Comparison of ENCODE assay signal across 8 cellular contexts in the genomic region with DNA sequence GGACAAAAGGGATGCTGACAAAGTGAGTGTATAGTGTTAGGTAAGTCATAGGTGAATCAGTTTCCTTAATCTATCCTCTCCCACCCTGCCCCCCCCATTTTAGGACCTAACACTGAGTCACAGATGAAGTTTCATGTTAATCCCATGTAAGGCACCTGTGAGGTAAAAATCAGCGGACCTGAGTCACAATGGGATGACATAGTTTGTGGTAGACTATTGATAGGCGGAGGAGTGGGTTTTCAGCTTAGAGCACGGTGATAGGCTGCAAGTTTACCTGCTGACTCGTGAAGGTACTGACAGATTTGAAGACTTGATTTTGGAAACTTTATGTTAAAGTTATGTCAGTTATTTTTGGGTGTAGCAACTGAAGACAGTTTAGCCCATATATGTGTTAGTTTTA. TPM values are rescaled to one million over a fixed set of nuclear protein-coding genes. Genes with fewer than 3 reads are reported as not detected.
DNase-seq lines count a peak whose midpoint lies in the region; ATAC-seq and TF ChIP-seq lines count a peak whose summit lies in the region.

No MANE protein-coding gene starts in this region.

- H3K4me2 ChIP-seq in Loucy (ENCODE audit: low read depth, low read length, poor library complexity, severe bottlenecking), result peak overlapping the region; percentile 80

- no peak for TF ChIP-seq CTCF in Loucy (conservative IDR thresholded peaks at IDR 0.05; ENCODE audit: low read length)

- WGBS in right cardiac atrium, result 19% methylated on average over 4 of the region's 4 CpGs

- H3K27ac ChIP-seq in right cardiac atrium (ENCODE audit: low read length), result no peak overlapping the region

- DNase-seq in NCI-H345 (lab: John Stamatoyannopoulos, UW) (peak; percentile 2), NCI-H345 treated with DMSO at 0.1 percent for 48 hours (lab: John Stamatoyannopoulos, UW; ENCODE audit: unreplicated experiment) (no peak), right cardiac atrium (no peak), posterior vena cava (ENCODE audit: low spot score) (no peak), cerebellum (ENCODE audit: low spot score) (no peak)
- peak; percentile 41 to 63 for DNase-seq in activated T-cell treated with anti-CD3 and anti-CD28 coated beads, Interleukin-2, amount 50 U/mL, for 48 hours
- peak; percentile 28 for DNase-seq in stimulated activated CD4-positive, alpha-beta T cell treated with anti-CD3 and anti-CD28 coated beads, Interleukin-12 subunit alpha, Interleukin-12 subunit beta, amount 100 ng/mL, for 4 hours

- peaks cover 9% of the 10 kb centered on the region; the same call in 1 of the 2 replicates for H3F3A ChIP-seq in Loucy (ENCODE audit: low read depth)

- H3K79me2 ChIP-seq in Loucy (ENCODE audit: insufficient read depth, low read length), result peaks cover 66% of the 10 kb centered on the region

- ATAC-seq in right cardiac atrium, result no peak

- H3K9ac ChIP-seq in Loucy (ENCODE audit: low read depth, low read length, poor library complexity, severe bottlenecking), result peak overlapping the region; percentile 92

- peaks cover 43% of the 10 kb centered on the region for H4K20me1 ChIP-seq in Loucy (ENCODE audit: insufficient read depth, low read length, poor library complexity, severe bottlenecking)

- H3K27me3 ChIP-seq in Loucy (ENCODE audit: insufficient read depth, low read length, poor library complexity, severe bottlenecking), result no peaks in the 10 kb centered on the region
- no peaks in the 10 kb centered on the region for H3K27me3 ChIP-seq in right cardiac atrium (ENCODE audit: control insufficient read depth, insufficient read depth)

- H3K4me3 ChIP-seq in Loucy (ENCODE audit: low read length, poor library complexity, severe bottlenecking) (peak overlapping the region; percentile 100), right cardiac atrium (ENCODE audit: low read length) (peak overlapping the region; percentile 64)

- H3K4me1 ChIP-seq in Loucy (ENCODE audit: insufficient read depth, low read length, poor library complexity, severe bottlenecking) (peaks cover 62% of the 10 kb centered on the region), right cardiac atrium (ENCODE audit: control insufficient read depth, insufficient read depth, low read length) (no peaks in the 10 kb centered on the region)

- H2AFZ ChIP-seq in Loucy (ENCODE audit: low read length), result peak overlapping the region; percentile 96

- intact Hi-C loops in right cardiac atrium (cut with DNase I) (loop anchor here in 1 of 4 donors (10.0 kb wide), 1 partner anchor 71 kb away; a partner anchor contains a TSS), posterior vena cava (cut with DNase I) (loop anchor here in 1 of 2 donors (10.0 kb wide), 1 partner anchor 71 kb away; a partner anchor contains a TSS)

- H3K9me2 ChIP-seq in Loucy (replicated peaks; ENCODE audit: low read depth, low read length), result no peaks in the 10 kb centered on the region

- 0 out of 2 replicates have a peak, but pooled peaks cover 3% of the 10 kb centered on the region for H3K36me3 ChIP-seq in Loucy (ENCODE audit: insufficient read depth, low read length)

- H3K9me3 ChIP-seq in Loucy (ENCODE audit: insufficient read depth, low read depth, low read length) (no peaks in the 10 kb centered on the region), right cardiac atrium (ENCODE audit: control insufficient read depth, low read length) (no peaks in the 10 kb centered on the region)

RNA-seq across cellular contexts. Expression of a gene that starts 1.7 kb away (rescaled TPM):
- total RNA-seq in right cardiac atrium (10 to 100 TPM; 59.8 to 65.9 (median 65.4) TPM), posterior vena cava (10 to 100 TPM; 60.9 to 63.9 TPM), cerebellum (19.1 TPM)
- polyA plus RNA-seq in right cardiac atrium, result 31.6 TPM

RNA-seq across cellular contexts. Expression of a gene that starts 6.1 kb away (rescaled TPM):
- total RNA-seq in right cardiac atrium (10 to 100 TPM; 40.1 to 52.2 (median 48.2) TPM), posterior vena cava (10 to 100 TPM; 55.3 to 57.1 TPM), cerebellum (58.3 TPM)
- 11.0 TPM for polyA plus RNA-seq in right cardiac atrium

Comparison
In these comparisons a context has a peak if more than half of its experiments do, and no peak if none do; other contexts are left out.
1. DNase-seq: peak in NCI-H345 (single experiment), activated T-cell treated with anti-CD3 and anti-CD28 coated beads, Interleukin-2, amount 50 U/mL, for 48 hours (2 of 2) and stimulated activated CD4-positive, alpha-beta T cell treated with anti-CD3 and anti-CD28 coated beads, Interleukin-12 subunit alpha, Interleukin-12 subunit beta, amount 100 ng/mL, for 4 hours (single experiment); none in NCI-H345 treated with DMSO at 0.1 percent for 48 hours (single experiment), right cardiac atrium (0 of 3), posterior vena cava (single experiment) and cerebellum (single experiment).